In the genomic region with DNA sequence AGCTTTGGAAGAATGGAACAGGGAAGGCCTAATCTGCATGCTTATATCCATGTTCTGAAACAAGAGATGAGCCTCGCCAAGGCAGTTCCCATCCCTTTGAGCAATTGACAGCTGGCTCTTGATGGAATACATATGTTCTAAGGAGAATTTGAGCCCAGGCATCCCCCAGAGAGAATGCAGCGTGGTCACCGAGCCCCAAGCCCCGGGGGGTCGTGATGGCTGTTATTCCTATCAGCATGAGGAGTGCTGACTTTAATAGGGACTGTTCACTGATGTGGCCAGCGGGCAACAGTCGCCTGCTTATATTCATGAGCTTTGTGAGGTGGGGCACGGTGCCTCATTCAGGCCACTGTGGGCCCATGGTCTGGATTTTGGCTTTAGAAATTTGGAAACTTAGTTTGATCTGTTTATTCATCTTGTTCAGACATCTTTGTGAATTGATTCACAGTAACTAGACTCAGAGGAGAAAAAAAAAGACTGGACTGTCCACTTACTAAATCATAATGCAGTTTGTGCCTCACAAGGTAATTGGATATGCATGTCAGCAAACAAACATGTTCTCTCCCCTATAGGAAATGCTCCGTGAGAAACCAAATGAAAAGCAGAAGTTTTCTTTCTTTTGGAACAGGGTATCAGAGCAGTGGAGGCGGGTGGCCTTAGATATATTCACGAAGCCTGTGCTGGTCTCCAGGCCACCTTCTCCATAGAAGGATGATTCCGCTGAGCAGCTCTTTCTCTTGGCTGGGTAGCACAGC, we compare ENCODE assay signal across 17 cellular contexts.
DNase-seq lines count a peak whose midpoint lies in the region; ATAC-seq, FAIRE-seq and TF ChIP-seq lines count a peak whose summit lies in the region.
"Had no signal": no experiment of that assay in that cellular context is flagged by ENCODE, and none has a peak within 500 bp of the region (broad histone marks: within the 10 kb centered on the region; RNA-seq: fewer than 3 reads in every experiment).

No MANE protein-coding gene starts in this region.

- no peak overlapping the region for H3K27ac ChIP-seq in HEK293 (ENCODE audit: extremely low read depth, low read depth, low read length)
- H3K27ac ChIP-seq in H1 (ENCODE audit: low read depth, low read length), result no peak overlapping the region
- H3K27ac ChIP-seq in rectal smooth muscle tissue (ENCODE audit: low read depth, low read length), result peak overlapping the region; percentile 0
- H3K27ac ChIP-seq: A549, KMS-11 had no signal

- no peak for TF ChIP-seq POLR2A in H1 (IDR thresholded peaks at IDR 0.05; ENCODE audit: control extremely low read depth in 1 of 2, low read depth in 2 of 2, low read length in 2 of 2)

- H3K79me2 ChIP-seq in H1 (ENCODE audit: control insufficient read depth in 1 of 2, insufficient read depth in 2 of 2, low read length in 2 of 2), result no peaks in the 10 kb centered on the region

- H3K4me1 ChIP-seq in HEK293 (ENCODE audit: control insufficient read depth, insufficient read depth, low read length), result 0 out of 2 replicates have a peak, but pooled peaks cover 3% of the 10 kb centered on the region
- H3K4me1 ChIP-seq in H1 (replicated peaks in 1 of 4; ENCODE audit: control insufficient read depth in 3 of 4, insufficient read depth in 4 of 4, low read length in 3 of 4), result peaks cover 0 to 11% (median 4%) of the 10 kb centered on the region in 4 experiments; a peak in 3 of 7 replicates
- H3K4me1 ChIP-seq in rectal smooth muscle tissue (ENCODE audit: control insufficient read depth, insufficient read depth, low read length), result peaks cover 3% of the 10 kb centered on the region
- H3K4me1 ChIP-seq: A549 had no signal

- no peak overlapping the region for H2AK5ac ChIP-seq in H1 (ENCODE audit: low read depth, low read length)

- no peak for FAIRE-seq in H1 (lab: Jason Lieb, UNC)
- FAIRE-seq: A549, GM12892, H54 had no signal

- no peak overlapping the region for H2BK5ac ChIP-seq in H1 (ENCODE audit: low read depth, low read length)

- no peak overlapping the region for H2BK15ac ChIP-seq in H1 (ENCODE audit: low read length)

- no peak overlapping the region for H3K23ac ChIP-seq in H1 (ENCODE audit: insufficient read length)

- H3K4me2 ChIP-seq in H1 (ENCODE audit: insufficient read depth in 1 of 2, low read depth in 2 of 2, low read length in 2 of 2), result no peak overlapping the region
- H3K4me2 ChIP-seq: A549, KMS-11 had no signal

- no peak overlapping the region for H4K5ac ChIP-seq in H1 (ENCODE audit: insufficient read length, low read depth, low read length)

- no peak overlapping the region for H3K14ac ChIP-seq in H1 (ENCODE audit: insufficient read length)

- no peak overlapping the region for H3K4me3 ChIP-seq in HEK293 (ENCODE audit: low read depth, low read length)
- H3K4me3 ChIP-seq in H1 (ENCODE audit: extremely low read depth in 1 of 4, insufficient read depth in 2 of 4, low read depth in 3 of 4, low read length in 4 of 4), result no peak overlapping the region
- no peak overlapping the region for H3K4me3 ChIP-seq in rectal smooth muscle tissue (ENCODE audit: low read length)
- H3K4me3 ChIP-seq: A549 had no signal

- no peak overlapping the region for H2AFZ ChIP-seq in H1 (ENCODE audit: low read length)

- no peak for TF ChIP-seq EP300 in H1 (IDR thresholded peaks at IDR 0.05; ENCODE audit: borderline replicate concordance in 1 of 2, low read depth in 2 of 2, low read length in 2 of 2)

- H3K9ac ChIP-seq in H1 (replicated peaks in 1 of 4; ENCODE audit: extremely low read depth in 1 of 4, low read depth in 3 of 4, low read length in 3 of 4) (no peak overlapping the region), rectal smooth muscle tissue (ENCODE audit: low read length) (no peak overlapping the region)
- H3K9ac ChIP-seq: KMS-11 had no signal

- no peak overlapping the region for H3K56ac ChIP-seq in H1 (replicated peaks; ENCODE audit: insufficient read length, low read depth, low read length)

- H4K20me1 ChIP-seq in H1 (replicated peaks in 1 of 2; ENCODE audit: control insufficient read depth in 1 of 2, insufficient read depth in 2 of 2, low read length in 2 of 2), result no peaks in the 10 kb centered on the region

- POLR2A ChIA-PET in HEK293 (lab: Yijun Ruan, JAX) (interaction anchor here (0.7 kb wide), 1 partner anchor 187 kb away, joined by 6 read pairs; no protein-coding TSS in a partner anchor), H1 (lab: Charles Lee; ENCODE audit: partially characterized antibody) (no interaction called here)

- H3K27me3 ChIP-seq in H1 (replicated peaks in 1 of 4; ENCODE audit: control insufficient read depth in 3 of 4, extremely low read depth in 1 of 4, insufficient read depth in 3 of 4, low read length in 3 of 4) (no peaks in the 10 kb centered on the region), rectal smooth muscle tissue (ENCODE audit: control insufficient read depth, insufficient read depth, low read length) (no peaks in the 10 kb centered on the region)

- TF ChIP-seq RAD21 in H1 (IDR thresholded peaks at IDR 0.05 in 1 of 2, conservative IDR thresholded peaks at IDR 0.05 in 1 of 2; ENCODE audit: low read depth in 2 of 2, low read length in 2 of 2), result no peak

- H2BK12ac ChIP-seq in H1 (ENCODE audit: low read depth, low read length), result no peak overlapping the region

- 0 out of 2 replicates have a peak overlapping the region, but pooled peaks have one; percentile 28 for H4K8ac ChIP-seq in H1 (ENCODE audit: extremely low read depth, insufficient read depth, low read length)

- no peak overlapping the region for H3K4ac ChIP-seq in H1 (replicated peaks; ENCODE audit: insufficient read length, low read depth, low read length)

- H3K79me1 ChIP-seq in H1 (ENCODE audit: low read depth, low read length), result no peaks in the 10 kb centered on the region

- no peak overlapping the region for H2BK120ac ChIP-seq in H1 (replicated peaks; ENCODE audit: low read depth, low read length)

- no peaks in the 10 kb centered on the region for H3K36me3 ChIP-seq in HEK293 (ENCODE audit: control insufficient read depth in 2 of 2, insufficient read depth in 1 of 2, low read length in 2 of 2)
- H3K36me3 ChIP-seq in H1 (ENCODE audit: control insufficient read depth in 2 of 4, insufficient read depth in 4 of 4, low read length in 3 of 4), result no peaks in the 10 kb centered on the region
- H3K36me3 ChIP-seq in rectal smooth muscle tissue (ENCODE audit: control insufficient read depth, insufficient read depth, low read length), result peaks cover 2% of the 10 kb centered on the region

- no peak overlapping the region for H3K27ac Mint-ChIP-seq in stimulated activated effector memory CD8-positive, alpha-beta T cell treated with anti-CD3 and anti-CD28 coated beads, Interleukin-12 subunit alpha, Interleukin-12 subunit beta, amount 100 ng/mL, for 72 hours

- no peak overlapping the region for H3K18ac ChIP-seq in H1 (ENCODE audit: extremely low read depth, low read length)

- no peaks in the 10 kb centered on the region for H3K9me3 ChIP-seq in HEK293 (ENCODE audit: control insufficient read depth, insufficient read depth, low read depth, low read length)
- peaks cover 0 to 2% of the 10 kb centered on the region in 2 experiments; a peak in 1 of 4 replicates for H3K9me3 ChIP-seq in H1 (ENCODE audit: insufficient read depth in 2 of 2, low read depth in 1 of 2, low read length in 1 of 2)
- H3K9me3 ChIP-seq: A549 had no signal

- no peaks in the 10 kb centered on the region for H3K9me3 Mint-ChIP-seq in stimulated activated effector memory CD8-positive, alpha-beta T cell treated with anti-CD3 and anti-CD28 coated beads, Interleukin-12 subunit alpha, Interleukin-12 subunit beta, amount 100 ng/mL, for 72 hours

- TF ChIP-seq CTCF in HEK293 (tag by site-specific recombination; IDR thresholded peaks at IDR 0.05) (no peak), H1 (IDR thresholded peaks at IDR 0.05; ENCODE audit: control extremely low read depth in 1 of 3, insufficient read depth in 1 of 3, low read depth in 1 of 3, low read length in 3 of 3) (no peak)

- no peak overlapping the region for H2BK20ac ChIP-seq in H1 (ENCODE audit: low read length)

- H3K4me1 Mint-ChIP-seq in stimulated activated effector memory CD8-positive, alpha-beta T cell treated with anti-CD3 and anti-CD28 coated beads, Interleukin-12 subunit alpha, Interleukin-12 subunit beta, amount 100 ng/mL, for 72 hours, result no peaks in the 10 kb centered on the region

- peak; percentile 21 for DNase-seq in NCI-H524 treated with DMSO at 0.1 percent for 48 hours (lab: John Stamatoyannopoulos, UW)
- no peak for DNase-seq in H1 (ENCODE audit: low read depth in 1 of 2, low spot score in 2 of 2)
- no peak for DNase-seq in stimulated activated effector memory CD8-positive, alpha-beta T cell treated with anti-CD3 and anti-CD28 coated beads, Interleukin-12 subunit alpha, Interleukin-12 subunit beta, amount 100 ng/mL, for 72 hours (ENCODE audit: low spot score in 2 of 2)
- DNase-seq: C1 segment of cervical spinal cord; NCI-H1092; NCI-H1694; NCI-H2107; NK-92 treated with Interleukin-12 subunit alpha and Interleukin-12 subunit beta, amount 100 ng/mL, for 24 hours; SIG-M5 had no signal

- H4K91ac ChIP-seq in H1 (replicated peaks; ENCODE audit: insufficient read length, low read length), result no peak overlapping the region

- H3K4me3 Mint-ChIP-seq in stimulated activated effector memory CD8-positive, alpha-beta T cell treated with anti-CD3 and anti-CD28 coated beads, Interleukin-12 subunit alpha, Interleukin-12 subunit beta, amount 100 ng/mL, for 72 hours, result no peak overlapping the region

- 83% methylated on average over 12 of the region's 12 CpGs; no CpG with 5 or more reads in 1 of the 2 experiments for WGBS in H1 (ENCODE audit: extremely low coverage in 1 of 2, insufficient coverage in 1 of 2, insufficient read length in 1 of 2, insufficient replicate concordance in 2 of 2, low coverage in 1 of 2, low lambda C conversion rate in 2 of 2, missing lambda C conversion rate in 1 of 2), 2 experiments

- ATAC-seq in HG02852 (IDR thresholded peaks at IDR 0.05; ENCODE audit: unreplicated experiment) (no peak), esophagus mucosa (no peak)
- no peak for ATAC-seq in stimulated activated effector memory CD8-positive, alpha-beta T cell treated with anti-CD3 and anti-CD28 coated beads, Interleukin-12 subunit alpha, Interleukin-12 subunit beta, amount 100 ng/mL, for 72 hours
- ATAC-seq: A549 had no signal

- no peaks in the 10 kb centered on the region for H3K36me3 Mint-ChIP-seq in stimulated activated effector memory CD8-positive, alpha-beta T cell treated with anti-CD3 and anti-CD28 coated beads, Interleukin-12 subunit alpha, Interleukin-12 subunit beta, amount 100 ng/mL, for 72 hours

- CTCF ChIA-PET in HEK293 (lab: Yijun Ruan, JAX), result interaction anchor here (1.1 kb wide), 1 partner anchor 14 kb away, joined by 4 read pairs; no protein-coding TSS in a partner anchor
- CTCF ChIA-PET in H1 (lab: Charles Lee; ENCODE audit: partially characterized antibody), result interaction anchor here (0.5 to 3.7 kb wide), 9 partner anchors 9 to 544 kb away, joined by 3 to 12 read pairs (median 5); no protein-coding TSS in a partner anchor

- peaks cover 6% of the 10 kb centered on the region for H3K23me2 ChIP-seq in H1 (ENCODE audit: low read depth, low read length)

TF ChIP-seq in HEK293, 187 proteins besides CTCF, POLR2A, EP300 and RAD21 (continues in another document):
- TF ChIP-seq ZNF211 (tag by site-specific recombination; IDR thresholded peaks at IDR 0.05; ENCODE audit: low read depth) (no peak), ZIC2 (tag by site-specific recombination; IDR thresholded peaks at IDR 0.05) (peak; percentile 81)

TF ChIP-seq in H1, 55 proteins besides CTCF, POLR2A, EP300 and RAD21 (continues in another document):
- no peak for TF ChIP-seq TAF7 (optimal IDR thresholded peaks at IDR 0.05; ENCODE audit: borderline replicate concordance, low read depth, low read length)
